In the genomic region with DNA sequence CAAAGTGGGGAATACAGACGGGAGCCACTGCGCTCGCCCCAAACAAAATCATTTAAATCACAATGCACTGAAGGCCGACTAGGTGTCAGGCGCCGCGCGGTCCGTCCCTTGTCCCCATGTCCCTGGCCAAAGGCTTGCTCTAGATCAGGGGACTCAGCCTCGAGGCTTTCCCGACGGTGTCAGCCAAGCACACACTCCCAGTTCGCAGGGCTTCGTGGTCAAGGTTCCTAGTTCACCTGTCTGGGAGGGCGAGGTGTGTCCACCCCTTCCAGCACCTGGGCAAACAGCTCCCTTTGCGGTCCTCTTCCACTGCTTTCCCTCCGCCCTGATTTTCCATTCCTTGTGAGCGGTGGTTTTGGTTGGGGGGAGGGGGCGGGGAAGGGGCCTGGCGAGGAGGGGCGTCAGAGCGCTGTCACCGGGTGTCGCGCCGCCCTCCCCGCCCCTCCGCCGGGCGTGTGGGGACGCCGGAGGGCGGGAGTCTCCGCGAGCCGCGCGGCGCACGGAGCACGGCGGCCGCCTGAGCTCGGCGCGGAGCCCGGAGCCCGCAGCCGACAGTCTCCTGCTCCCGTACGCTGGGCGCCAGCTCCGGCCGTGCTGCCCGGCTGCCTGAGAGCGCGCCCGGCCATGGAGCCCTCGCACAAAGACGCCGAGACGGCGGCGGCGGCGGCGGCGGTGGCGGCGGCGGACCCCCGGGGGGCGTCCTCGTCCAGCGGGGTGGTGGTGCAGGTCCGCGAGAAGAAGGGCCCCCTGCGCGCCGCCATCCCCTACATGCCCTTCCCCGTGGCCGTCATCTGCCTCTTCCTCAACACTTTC, we compare ENCODE assay signal across 9 cellular contexts. TPM values are rescaled to one million over a fixed set of nuclear protein-coding genes. Genes with fewer than 3 reads are reported as not detected.
DNase-seq lines count a peak whose midpoint lies in the region; ATAC-seq and TF ChIP-seq lines count a peak whose summit lies in the region.
"Had no signal": no experiment of that assay in that cellular context is flagged by ENCODE, and none has a peak within 500 bp of the region (broad histone marks: within the 10 kb centered on the region; RNA-seq: fewer than 3 reads in every experiment).

A gene with protein sequence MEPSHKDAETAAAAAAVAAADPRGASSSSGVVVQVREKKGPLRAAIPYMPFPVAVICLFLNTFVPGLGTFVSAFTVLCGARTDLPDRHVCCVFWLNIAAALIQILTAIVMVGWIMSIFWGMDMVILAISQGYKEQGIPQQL (plus strand): TSS at position 484 of the 813 bp plus-strand sequence. CDS start 141 bp downstream, at position 625.

- no peaks in the 10 kb centered on the region for H3F3A ChIP-seq in SK-N-SH (replicated peaks; ENCODE audit: insufficient read depth)

- TF ChIP-seq RAD21 in SK-N-SH (IDR thresholded peaks at IDR 0.05; ENCODE audit: low read length), result no peak

- peak within 1 kb of the TSS; percentile 46; the same call in 1 of the 2 replicates for H2AFZ ChIP-seq in SK-N-SH (ENCODE audit: low read depth)

- H3K27ac ChIP-seq in AG04450 (ENCODE audit: low read depth, low read length) (no peak within 1 kb of the TSS), SK-N-SH (ENCODE audit: low read depth in 2 of 2, low read length in 1 of 2) (no peak within 1 kb of the TSS), thyroid gland (no peak within 1 kb of the TSS)
- H3K27ac ChIP-seq: epithelial cell of prostate had no signal

- 4% methylated on average over 18 of the region's 82 CpGs for WGBS in SK-N-SH (ENCODE audit: low lambda C conversion rate)
- WGBS in thyroid gland, 2 donors, result 2 to 3% methylated on average over 29 to 65 of the region's 82 CpGs

- POLR2A ChIA-PET in AG04450 (lab: Yijun Ruan, JAX) (no interaction called here), SK-N-SH (lab: Yijun Ruan, JAX) (no interaction called here)

- H3K9ac ChIP-seq in SK-N-SH, result no peak within 1 kb of the TSS

- DNase-seq in AG04450 (ENCODE audit: low read depth, low spot score), result no peak
- peak; percentile 72 for DNase-seq in GM13977 (ENCODE audit: low spot score)
- DNase-seq in SK-N-SH, result peak; percentile 85
- peak; percentile 49 for DNase-seq in dermis blood vessel endothelial cell
- peak; percentile 18 for DNase-seq in medulla oblongata (ENCODE audit: extremely low spot score)
- DNase-seq in thyroid gland, result peak; percentile 24 to 38
- no peak for DNase-seq in H4 (ENCODE audit: low spot score)

- in situ Hi-C loops in GM13977 (cut with MboI; ENCODE audit: low pct_unique_long_range_greater_than_20kb, low sequenced_read_pairs, unreplicated experiment), result no loop called here

- no peak for TF ChIP-seq CTCF in AG04450 (IDR thresholded peaks at IDR 0.05; ENCODE audit: low read depth, low read length)
- TF ChIP-seq CTCF in GM13977 (IDR thresholded peaks at IDR 0.05; ENCODE audit: extremely low read depth, insufficient read depth, missing control alignments), result no peak
- no peak for TF ChIP-seq CTCF in SK-N-SH (IDR thresholded peaks at IDR 0.05)
- TF ChIP-seq CTCF in thyroid gland (IDR thresholded peaks at IDR 0.05), result no peak

- CTCF ChIA-PET in AG04450 (lab: Charles Lee) (interaction anchor here (0.6 to 2.0 kb wide), 31 partner anchors 14 to 1534 kb away, joined by 3 to 13 read pairs (median 4); a partner anchor contains a TSS), SK-N-SH (lab: Yijun Ruan, JAX) (interaction anchor here (0.6 to 7.0 kb wide), 33 partner anchors 9 to 594 kb away, joined by 3 to 52 read pairs (median 6); a partner anchor contains a TSS)

- H3K4me1 ChIP-seq in SK-N-SH (ENCODE audit: control insufficient read depth in 1 of 2, insufficient read depth in 2 of 2, low read depth in 1 of 2, low read length in 1 of 2) (peaks cover 10 to 24% of the 10 kb centered on the region in 2 experiments; a peak in 1 of 4 replicates), thyroid gland (peaks cover 13 to 23% of the 10 kb centered on the region in 2 donors)

- TF ChIP-seq EP300 in SK-N-SH (IDR thresholded peaks at IDR 0.05; ENCODE audit: borderline replicate concordance in 1 of 2, low read depth in 1 of 2, low read length in 1 of 2), result no peak

- H3K4me3 ChIP-seq in AG04450 (ENCODE audit: low read depth, low read length) (peak within 1 kb of the TSS; percentile 25; the same call in 1 of the 2 replicates), SK-N-SH (ENCODE audit: low read depth in 2 of 2, low read length in 1 of 2) (peak within 1 kb of the TSS; percentile 38 to 39), thyroid gland (replicated peaks in 1 of 3) (peak within 1 kb of the TSS in 1 of 3 donors; percentile 29)

- H3K9me3 ChIP-seq in AG04450 (ENCODE audit: control insufficient read depth, insufficient read depth, low read length) (no peaks in the 10 kb centered on the region; the same call in 1 of the 2 replicates), SK-N-SH (no peaks in the 10 kb centered on the region), thyroid gland (no peaks in the 10 kb centered on the region)

- H3K9me2 ChIP-seq in SK-N-SH, result no peaks in the 10 kb centered on the region

- H3K27me3 ChIP-seq in AG04450 (ENCODE audit: control insufficient read depth, insufficient read depth, low read length) (peaks cover 44% of the 10 kb centered on the region), SK-N-SH (ENCODE audit: insufficient read depth) (peaks cover 27% of the 10 kb centered on the region), thyroid gland (no peaks in the 10 kb centered on the region)

- H4K20me1 ChIP-seq in SK-N-SH (ENCODE audit: insufficient read depth), result no peaks in the 10 kb centered on the region

- no peak for TF ChIP-seq POLR2A in thyroid gland (IDR thresholded peaks at IDR 0.05)

- no peak for ATAC-seq in HG02678 (IDR thresholded peaks at IDR 0.05; ENCODE audit: unreplicated experiment)

- no peaks in the 10 kb centered on the region for H3K36me3 ChIP-seq in SK-N-SH (replicated peaks in 1 of 2; ENCODE audit: control insufficient read depth in 1 of 2, insufficient read depth in 2 of 2, low read length in 1 of 2)
- H3K36me3 ChIP-seq in thyroid gland, result no peaks in the 10 kb centered on the region

- H3K4me2 ChIP-seq in SK-N-SH, result peak within 1 kb of the TSS; percentile 75; the same call in 1 of the 2 replicates

- intact Hi-C loops in thyroid gland (cut with DNase I), result loop anchor here (5.0 kb wide), 1 partner anchor 59 kb away; no protein-coding TSS in a partner anchor

- no peaks in the 10 kb centered on the region for H3K79me2 ChIP-seq in SK-N-SH (ENCODE audit: insufficient read depth)

TF ChIP-seq in SK-N-SH, 30 proteins besides CTCF, POLR2A, EP300 and RAD21:
- TF ChIP-seq FOXJ3 (CRISPR knock-in tag; IDR thresholded peaks at IDR 0.05) (no peak), EZH2phosphoT487 (IDR thresholded peaks at IDR 0.05; ENCODE audit: borderline replicate concordance, low read depth) (peak; percentile 51; the same call in 1 of the 2 replicates)

RNA-seq across cellular contexts. Expression of the gene that starts here (rescaled TPM):
- not detected in 2 replicates for polyA plus RNA-seq in AG04450 (2011; rRNA removed)
- polyA minus RNA-seq in AG04450 (2011; rRNA and poly(A)+ RNA removed), result not detected in 2 replicates
- polyA plus RNA-seq in SK-N-SH (2012; rRNA removed), result not detected in 2 replicates
- polyA plus RNA-seq in SK-N-SH (2012; cell fraction: cytosol; rRNA removed), result not detected in 2 replicates
- polyA plus RNA-seq in SK-N-SH (2012; cell fraction: nucleus; rRNA removed), result 0.01 TPM in 1 of 2 replicates, not detected in the other
- 0.19 and 0.34 TPM in 2 replicates for total RNA-seq in dermis blood vessel endothelial cell
- total RNA-seq in thyroid gland, result 1 to 10 TPM in 1 of 4 donors, under 1 TPM in 3; 0.22 to 1.1 (median 0.48) TPM
- total RNA-seq in H4 (2014; rRNA removed; shearing (Covaris generic)), result not detected in 2 replicates

Comparison
In these comparisons a context has a peak if more than half of its experiments do, and no peak if none do; other contexts are left out.
1. Peak in DNase-seq, H3K4me3 ChIP-seq and H3K4me2 ChIP-seq in SK-N-SH; RNA of the gene not detected or under 1 TPM.
2. Peak in DNase-seq in dermis blood vessel endothelial cell; RNA of the gene not detected or under 1 TPM.
3. DNase-seq: peak in GM13977 (single experiment), medulla oblongata (single experiment) and thyroid gland (2 of 2); none in AG04450 (single experiment) and H4 (single experiment).